In genomic region chr15:78004919-78005634, GRCh38 we compare ENCODE assay signal across 9 cellular contexts.
DNase-seq lines count a peak whose midpoint lies in the region; ATAC-seq, FAIRE-seq and TF ChIP-seq lines count a peak whose summit lies in the region.
"Had no signal": no experiment of that assay in that cellular context is flagged by ENCODE, and none has a peak within 500 bp of the region (broad histone marks: within the 10 kb centered on the region; RNA-seq: fewer than 3 reads in every experiment).

No MANE protein-coding gene starts in this region.

- peak; percentile 76 for FAIRE-seq in endothelial cell of umbilical vein (lab: Jason Lieb, UNC)

- H3K27ac ChIP-seq in endothelial cell of umbilical vein (ENCODE audit: insufficient read depth, low read depth, low read length) = no peak overlapping the region

- H3K4me1 ChIP-seq in endothelial cell of umbilical vein (ENCODE audit: control insufficient read depth, extremely low read depth, insufficient read depth, low read length) (no peaks in the 10 kb centered on the region), Caco-2 (no peaks in the 10 kb centered on the region)
- H3K4me1 ChIP-seq: breast epithelium had no signal

- dilution Hi-C loops in endothelial cell of umbilical vein (cut with MboI; ENCODE audit: extremely low pct_ligation_motif_present, low sequenced_read_pairs) = no loop called here

- peak; percentile 76 for DNase-seq in DMS 273 (lab: John Stamatoyannopoulos, UW; ENCODE audit: unreplicated experiment)
- peak; percentile 50 for DNase-seq in NCI-H345 (lab: John Stamatoyannopoulos, UW)
- DNase-seq in endothelial cell of umbilical vein (ENCODE audit: low read depth, low spot score) = peak; percentile 74
- DNase-seq in natural killer cell treated with Interleukin-12 subunit alpha and Interleukin-12 subunit beta and Interleukin-15 and Interleukin-18, amount 100 ng/mL, for 72 hours (ENCODE audit: low spot score) = no peak
- no peak for DNase-seq in Caco-2
- DNase-seq in nephron progenitor cell = no peak

- no peaks in the 10 kb centered on the region for H3K27me3 Mint-ChIP-seq in natural killer cell treated with Interleukin-12 subunit alpha and Interleukin-12 subunit beta and Interleukin-15 and Interleukin-18, amount 100 ng/mL, for 72 hours
- H3K27me3 Mint-ChIP-seq in Caco-2 (ENCODE audit: insufficient read depth, unreplicated experiment) (no peaks in the 10 kb centered on the region), nephron progenitor cell (ENCODE audit: low read depth, poor library complexity) (peaks cover 4% of the 10 kb centered on the region)

- no peaks in the 10 kb centered on the region for H4K20me1 ChIP-seq in endothelial cell of umbilical vein (replicated peaks; ENCODE audit: control insufficient read depth, extremely low read depth, insufficient read depth, low read length)

- H3K4me3 ChIP-seq in endothelial cell of umbilical vein (replicated peaks in 1 of 3; ENCODE audit: insufficient read depth in 1 of 3, low read depth in 1 of 3, low read length in 3 of 3) = no peak overlapping the region
- no peak overlapping the region for H3K4me3 ChIP-seq in Caco-2 (ENCODE audit: low read depth, low read length)
- H3K4me3 ChIP-seq: breast epithelium had no signal

- peaks cover 6 to 33% of the 10 kb centered on the region in 2 experiments for H3K36me3 ChIP-seq in endothelial cell of umbilical vein (ENCODE audit: control insufficient read depth in 2 of 2, extremely low read depth in 1 of 2, insufficient read depth in 2 of 2, low read length in 2 of 2)
- no peaks in the 10 kb centered on the region; the same call in 1 of the 2 replicates for H3K36me3 ChIP-seq in Caco-2 (ENCODE audit: control insufficient read depth, insufficient read depth, low read length)
- H3K36me3 ChIP-seq: breast epithelium had no signal

- H3K27me3 ChIP-seq in endothelial cell of umbilical vein (ENCODE audit: control insufficient read depth in 2 of 2, insufficient read depth in 2 of 2, low read length in 2 of 2) (no peaks in the 10 kb centered on the region), Caco-2 (replicated peaks; ENCODE audit: control insufficient read depth, insufficient read depth, low read length) (no peaks in the 10 kb centered on the region)
- H3K27me3 ChIP-seq: breast epithelium had no signal

- H3K9me1 ChIP-seq in endothelial cell of umbilical vein (replicated peaks; ENCODE audit: control insufficient read depth, extremely low read depth, insufficient read depth, low read length) = no peaks in the 10 kb centered on the region

- no peak overlapping the region for H3K4me3 Mint-ChIP-seq in natural killer cell treated with Interleukin-12 subunit alpha and Interleukin-12 subunit beta and Interleukin-15 and Interleukin-18, amount 100 ng/mL, for 72 hours
- H3K4me3 Mint-ChIP-seq in Caco-2 (ENCODE audit: unreplicated experiment) (no peak overlapping the region), nephron progenitor cell (no peak overlapping the region)

- POLR2A ChIA-PET in endothelial cell of umbilical vein (lab: Charles Lee) = interaction anchor here (1.0 kb wide), 1 partner anchor 103 kb away, joined by 3 read pairs; no protein-coding TSS in a partner anchor
- POLR2A ChIA-PET in Caco-2 (lab: Charles Lee) = no interaction called here

- intact Hi-C loops in endothelial cell of umbilical vein (cut with micrococcal nuclease) = loop anchor here (1.0 kb wide), 1 partner anchor 72 kb away; the partner anchor contains the start of gene TBC1D2B
- intact Hi-C loops in Caco-2 (cut with micrococcal nuclease; ENCODE audit: unreplicated experiment) = no loop called here

- CTCF ChIA-PET in endothelial cell of umbilical vein (lab: Charles Lee) (interaction anchor here (0.9 to 4.3 kb wide), 10 partner anchors 10 to 236 kb away, joined by 3 to 65 read pairs (median 3); no protein-coding TSS in a partner anchor), Caco-2 (lab: Charles Lee) (no interaction called here)

- H3K36me3 Mint-ChIP-seq in natural killer cell treated with Interleukin-12 subunit alpha and Interleukin-12 subunit beta and Interleukin-15 and Interleukin-18, amount 100 ng/mL, for 72 hours = peaks cover 12% of the 10 kb centered on the region
- H3K36me3 Mint-ChIP-seq in Caco-2 (ENCODE audit: insufficient read depth, unreplicated experiment) (peaks cover 17% of the 10 kb centered on the region), nephron progenitor cell (ENCODE audit: low read depth) (peaks cover 12% of the 10 kb centered on the region)

- no peak for ATAC-seq in natural killer cell treated with Interleukin-12 subunit alpha and Interleukin-12 subunit beta and Interleukin-15 and Interleukin-18, amount 100 ng/mL, for 72 hours
- no peak for ATAC-seq in HG02973 (IDR thresholded peaks at IDR 0.05; ENCODE audit: unreplicated experiment)
- ATAC-seq in HG02981 (IDR thresholded peaks at IDR 0.05; ENCODE audit: unreplicated experiment) = no peak

- peak overlapping the region; percentile 47 to 68 for H3K27ac Mint-ChIP-seq in natural killer cell treated with Interleukin-12 subunit alpha and Interleukin-12 subunit beta and Interleukin-15 and Interleukin-18, amount 100 ng/mL, for 72 hours
- H3K27ac Mint-ChIP-seq in Caco-2 (ENCODE audit: unreplicated experiment) = no peak overlapping the region
- no peak overlapping the region for H3K27ac Mint-ChIP-seq in nephron progenitor cell

- TF ChIP-seq POLR2A in endothelial cell of umbilical vein (IDR thresholded peaks at IDR 0.05; ENCODE audit: low read depth, low read length) = no peak

- BruUV-seq in endothelial cell of umbilical vein (replicated peaks; lab: Mats Ljungman, UMichigan) = no TSS peak
- BruUV-seq in Caco-2 (replicated peaks; lab: Mats Ljungman, UMichigan) = no TSS peak

- no peaks in the 10 kb centered on the region for H3K79me2 ChIP-seq in endothelial cell of umbilical vein (ENCODE audit: control insufficient read depth, insufficient read depth, low read length)

- H3K9me3 Mint-ChIP-seq in natural killer cell treated with Interleukin-12 subunit alpha and Interleukin-12 subunit beta and Interleukin-15 and Interleukin-18, amount 100 ng/mL, for 72 hours = no peaks in the 10 kb centered on the region
- no peaks in the 10 kb centered on the region for H3K9me3 Mint-ChIP-seq in Caco-2 (ENCODE audit: unreplicated experiment)
- H3K9me3 Mint-ChIP-seq in nephron progenitor cell = no peaks in the 10 kb centered on the region

- H2AFZ ChIP-seq in endothelial cell of umbilical vein (ENCODE audit: low read depth, low read length) = no peak overlapping the region

- H3K4me2 ChIP-seq in endothelial cell of umbilical vein (ENCODE audit: insufficient read depth, low read length) = no peak overlapping the region

- TF ChIP-seq CTCF in endothelial cell of umbilical vein (IDR thresholded peaks at IDR 0.05; ENCODE audit: extremely low read depth in 1 of 2, insufficient read depth in 1 of 2, low read depth in 1 of 2, low read length in 2 of 2) (no peak), Caco-2 (IDR thresholded peaks at IDR 0.05; ENCODE audit: insufficient read depth in 1 of 2, low read depth in 1 of 2, low read length in 1 of 2, severe bottlenecking in 1 of 2, unreplicated experiment in 1 of 2) (no peak), nephron progenitor cell (IDR thresholded peaks at IDR 0.05) (no peak)

- no peaks in the 10 kb centered on the region for H3K9me3 ChIP-seq in endothelial cell of umbilical vein (replicated peaks; ENCODE audit: control insufficient read depth, insufficient read depth, low read length)
- H3K9me3 ChIP-seq in Caco-2 = no peaks in the 10 kb centered on the region
- H3K9me3 ChIP-seq: breast epithelium had no signal

- no peak overlapping the region for H3K9ac ChIP-seq in endothelial cell of umbilical vein (replicated peaks; ENCODE audit: extremely low read depth, insufficient read depth, low read length)

- H3K4me1 Mint-ChIP-seq in natural killer cell treated with Interleukin-12 subunit alpha and Interleukin-12 subunit beta and Interleukin-15 and Interleukin-18, amount 100 ng/mL, for 72 hours (ENCODE audit: low read depth in 2 of 2) = peaks cover 9 to 20% of the 10 kb centered on the region in 2 donors
- H3K4me1 Mint-ChIP-seq in Caco-2 (ENCODE audit: low read depth, unreplicated experiment) (no peaks in the 10 kb centered on the region), nephron progenitor cell (peaks cover 23% of the 10 kb centered on the region)

TF ChIP-seq in endothelial cell of umbilical vein, 7 proteins besides CTCF, POLR2A, EP300 and RAD21:
- TF ChIP-seq MAX (IDR thresholded peaks at IDR 0.05; ENCODE audit: insufficient read depth, insufficient read length) (no peak), EZH2 (IDR thresholded peaks at IDR 0.05; ENCODE audit: borderline replicate concordance, low read depth, low read length, severe bottlenecking) (no peak), POLR2AphosphoS5 (IDR thresholded peaks at IDR 0.05; ENCODE audit: insufficient read depth, low read depth, low read length) (no peak), GATA2 (IDR thresholded peaks at IDR 0.05; ENCODE audit: insufficient read depth, insufficient read length, low read depth, low read length) (no peak), JUN (IDR thresholded peaks at IDR 0.05; ENCODE audit: borderline replicate concordance, insufficient read depth, insufficient read length, low read depth) (no peak), FOS (IDR thresholded peaks at IDR 0.05; ENCODE audit: borderline replicate concordance, insufficient read depth, low read length) (no peak)

Comparison
In these comparisons a context has a peak if more than half of its experiments do, and no peak if none do; other contexts are left out.
1. DNase-seq: peak in DMS 273 (single experiment), NCI-H345 (single experiment) and endothelial cell of umbilical vein (single experiment); none in natural killer cell treated with Interleukin-12 subunit alpha and Interleukin-12 subunit beta and Interleukin-15 and Interleukin-18, amount 100 ng/mL, for 72 hours (single experiment), Caco-2 (0 of 2) and nephron progenitor cell (single experiment).
2. H3K27ac Mint-ChIP-seq: peak in natural killer cell treated with Interleukin-12 subunit alpha and Interleukin-12 subunit beta and Interleukin-15 and Interleukin-18, amount 100 ng/mL, for 72 hours (2 of 2); none in Caco-2 (single experiment) and nephron progenitor cell (single experiment).